8 cellular contexts compared by ENCODE assay signal in genomic region chr13:97221989-97222700, GRCh38. TPM values are rescaled to one million over a fixed set of nuclear protein-coding genes. Genes with fewer than 3 reads are reported as not detected.
A peak's percentile ranks its signal among the peaks of the same experiment; 100 is the strongest.
DNase-seq lines count a peak whose midpoint lies in the region; ATAC-seq, FAIRE-seq and TF ChIP-seq lines count a peak whose summit lies in the region.

A gene with protein sequence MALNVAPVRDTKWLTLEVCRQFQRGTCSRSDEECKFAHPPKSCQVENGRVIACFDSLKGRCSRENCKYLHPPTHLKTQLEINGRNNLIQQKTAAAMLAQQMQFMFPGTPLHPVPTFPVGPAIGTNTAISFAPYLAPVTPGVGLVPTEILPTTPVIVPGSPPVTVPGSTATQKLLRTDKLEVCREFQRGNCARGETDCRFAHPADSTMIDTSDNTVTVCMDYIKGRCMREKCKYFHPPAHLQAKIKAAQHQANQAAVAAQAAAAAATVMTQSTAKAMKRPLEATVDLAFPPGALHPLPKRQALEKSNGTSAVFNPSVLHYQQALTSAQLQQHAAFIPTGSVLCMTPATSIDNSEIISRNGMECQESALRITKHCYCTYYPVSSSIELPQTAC (plus strand): TSS chr13:97222333. CDS start chr13:97276236, 53,903 bp downstream.

- no peaks in the 10 kb centered on the region for H3K36me3 ChIP-seq in heart right ventricle
- no peaks in the 10 kb centered on the region for H3K36me3 ChIP-seq in upper lobe of left lung

- no peak for TF ChIP-seq CTCF in heart right ventricle (IDR thresholded peaks at IDR 0.05)
- no peak for TF ChIP-seq CTCF in upper lobe of left lung (IDR thresholded peaks at IDR 0.05)

- intact Hi-C loops in T-helper 1 cell treated with Interleukin-12 subunit alpha and Interleukin-12 subunit beta and Interleukin-4 antibody, amounts not matched to agents 30 ng/mL and 1 ng/mL, for 36 hours (cut with micrococcal nuclease), result loop anchor here (1.0 to 10.0 kb wide), 12 partner anchors 12 to 1920 kb away; partner anchors contain the start of genes ABCC4, DNAJC3 and STK24
- intact Hi-C loops in heart right ventricle (cut with DNase I) (loop anchor here in 7 of 10 donors (1.0 to 10.0 kb wide), 12 partner anchors 35 to 213 kb away; partner anchors contain the start of gene RAP2A (in 5 of the 7)), posterior vena cava (cut with DNase I) (loop anchor here (2.0 to 10.0 kb wide), 4 partner anchors 63 to 120 kb away; no protein-coding TSS in a partner anchor)

- H3K27ac ChIP-seq in heart right ventricle (peak within 1 kb of the TSS; percentile 78 to 93 (median 90)), upper lobe of left lung (peak within 1 kb of the TSS; percentile 82 to 92 (median 90))

- ATAC-seq in HG02798 (IDR thresholded peaks at IDR 0.05; ENCODE audit: poor library complexity, unreplicated experiment) (peak; percentile 97), heart right ventricle (peak; percentile 94 to 97 (median 96)), upper lobe of left lung (ENCODE audit: low FRiP score in 2 of 2) (peak; percentile 96)

- H3K27me3 ChIP-seq in heart right ventricle (no peaks in the 10 kb centered on the region), upper lobe of left lung (no peaks in the 10 kb centered on the region)

- peak within 1 kb of the TSS; percentile 51 to 84 (median 62) for H3K4me3 ChIP-seq in heart right ventricle
- H3K4me3 ChIP-seq in upper lobe of left lung, result peak within 1 kb of the TSS; percentile 56 to 70 (median 60)

- 0 out of 2 replicates have a peak, but pooled peaks have one; percentile 22 for TF ChIP-seq POLR2A in GM12891 (IDR thresholded peaks at IDR 0.05; ENCODE audit: low read depth, low read length)
- TF ChIP-seq POLR2A in upper lobe of left lung (IDR thresholded peaks at IDR 0.05), result peak in 3 of 4 donors; percentile 72 to 84 (median 76)

- peak; percentile 97 for FAIRE-seq in GM12891 (lab: Jason Lieb, UNC)

- H3K9me3 ChIP-seq in heart right ventricle, result no peaks in the 10 kb centered on the region
- H3K9me3 ChIP-seq in upper lobe of left lung, result no peaks in the 10 kb centered on the region

- no peak for TF ChIP-seq EP300 in upper lobe of left lung (IDR thresholded peaks at IDR 0.05)

- DNase-seq in GM12891 (ENCODE audit: insufficient read length, low spot score) (peak; percentile 50), NCI-H1417 treated with DMSO at 0.1 percent for 48 hours (lab: John Stamatoyannopoulos, UW) (peak; percentile 85), amniotic epithelial cell (ENCODE audit: low read depth) (peak; percentile 96), heart right ventricle (peak; percentile 88 to 93), posterior vena cava (ENCODE audit: low spot score) (peak; percentile 96), upper lobe of left lung (peak; percentile 92 to 94)

- H3K4me1 ChIP-seq in heart right ventricle (peaks cover 6 to 37% (median 31%) of the 10 kb centered on the region in 9 donors), upper lobe of left lung (peaks cover 18 to 42% (median 28%) of the 10 kb centered on the region in 4 donors)

- WGBS in heart right ventricle, 2 donors, result 5% methylated on average over 15 of the region's 15 CpGs
- WGBS in upper lobe of left lung, 2 donors, result 5% methylated on average over 15 of the region's 15 CpGs

TF ChIP-seq in GM12891, 5 proteins besides CTCF, POLR2A, EP300 and RAD21:
- 0 out of 2 replicates have a peak, but pooled peaks have one; percentile 40 for TF ChIP-seq POLR2AphosphoS5 (IDR thresholded peaks at IDR 0.05; ENCODE audit: low read depth, low read length)
- no peak for TF ChIP-seq PAX5 (IDR thresholded peaks at IDR 0.05; ENCODE audit: insufficient read depth, low read length, severe bottlenecking)
- peak; percentile 52; the same call in 1 of the 2 replicates for TF ChIP-seq TAF1 (IDR thresholded peaks at IDR 0.05; ENCODE audit: low read depth, low read length)

RNA-seq across cellular contexts. Expression of the gene that starts here (rescaled TPM):
- polyA plus RNA-seq in GM12891 (2012; ENCODE audit: low read depth, missing spikeins), result 1.7 TPM
- total RNA-seq in T-helper 1 cell treated with Interleukin-12 subunit alpha and Interleukin-12 subunit beta and Interleukin-4 antibody, amounts not matched to agents 30 ng/mL and 1 ng/mL, for 36 hours, result 12.4 and 14.4 TPM in 2 replicates
- total RNA-seq in heart right ventricle, result 10 to 100 TPM; 59.7 to 95.0 (median 85.2) TPM
- 10 to 100 TPM; 17.2 to 18.7 TPM for polyA plus RNA-seq in heart right ventricle
- total RNA-seq in posterior vena cava, result 100 to 1,000 TPM; 106 to 139 TPM
- total RNA-seq in upper lobe of left lung, result 10 to 100 TPM; 40.9 to 78.4 (median 51.3) TPM

Comparison
In these comparisons a context has a peak if more than half of its experiments do, and no peak if none do; other contexts are left out.
1. Peak in every context shown above with its lines: DNase-seq, ATAC-seq, H3K4me3 ChIP-seq and H3K27ac ChIP-seq.